6 cellular contexts compared by ENCODE assay signal in the genomic region with DNA sequence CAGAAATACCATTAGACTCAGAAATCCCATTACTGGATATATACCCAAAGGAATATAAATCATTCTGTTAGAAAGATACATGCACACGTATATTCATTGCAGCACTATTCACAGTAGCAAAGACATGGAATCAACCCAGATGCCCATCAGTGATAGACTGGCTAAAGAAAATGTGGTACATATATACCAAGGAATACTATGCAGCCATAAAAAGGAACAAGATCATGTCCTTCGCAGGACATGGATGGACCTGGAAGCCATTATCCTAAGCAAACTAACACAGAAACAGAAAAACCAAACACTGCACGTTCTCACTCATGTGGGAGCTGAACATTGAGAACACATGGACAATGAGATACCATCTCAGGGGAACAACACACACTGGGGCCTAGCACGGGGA. TPM values are rescaled to one million over a fixed set of nuclear protein-coding genes. Genes with fewer than 3 reads are reported as not detected.
DNase-seq lines count a peak whose midpoint lies in the region; ATAC-seq, FAIRE-seq and TF ChIP-seq lines count a peak whose summit lies in the region.
"Not testable (repeated sequence)": the region's sequence is repeated elsewhere in the genome, so short reads cannot be mapped to it uniquely, and the experiment has no call there.

No MANE protein-coding gene starts in this region.

- not testable (repeated sequence) for H3K9me3 Mint-ChIP-seq in activated T-cell treated with anti-CD3 and anti-CD28 coated beads, Interleukin-2, amount 50 U/mL, for 24 hours; activated naive CD4-positive, alpha-beta T cell treated with anti-CD3 and anti-CD28 coated beads, Interleukin-2, amount 50 U/mL, for 24 hours; naive thymus-derived CD8-positive, alpha-beta T cell
- peaks cover 12% of the 10 kb centered on the region for H3K9me3 Mint-ChIP-seq in activated naive CD8-positive, alpha-beta T cell treated with anti-CD3 and anti-CD28 coated beads, Interleukin-2, amount 50 U/mL, for 24 hours

- not testable (repeated sequence) for H3K27me3 Mint-ChIP-seq in T-helper 17 cell; activated T-cell treated with anti-CD3 and anti-CD28 coated beads, Interleukin-2, amount 50 U/mL, for 24 hours; activated naive CD4-positive, alpha-beta T cell treated with anti-CD3 and anti-CD28 coated beads, Interleukin-2, amount 50 U/mL, for 24 hours; activated naive CD8-positive, alpha-beta T cell treated with anti-CD3 and anti-CD28 coated beads, Interleukin-2, amount 50 U/mL, for 24 hours; naive thymus-derived CD8-positive, alpha-beta T cell

- DNase-seq in GM12891 (ENCODE audit: insufficient read length, low spot score); T-helper 17 cell; activated T-cell treated with anti-CD3 and anti-CD28 coated beads, Interleukin-2, amount 50 U/mL, for 24 hours; activated naive CD8-positive, alpha-beta T cell treated with anti-CD3 and anti-CD28 coated beads, Interleukin-2, amount 50 U/mL, for 24 hours; naive thymus-derived CD8-positive, alpha-beta T cell: not testable (repeated sequence)

- H3K9me3 ChIP-seq in T-helper 17 cell (ENCODE audit: control insufficient read depth, low read length, poor library complexity, severe bottlenecking): not testable (repeated sequence)

- not testable (repeated sequence) for H3K4me3 Mint-ChIP-seq in T-helper 17 cell; activated T-cell treated with anti-CD3 and anti-CD28 coated beads, Interleukin-2, amount 50 U/mL, for 24 hours; activated naive CD4-positive, alpha-beta T cell treated with anti-CD3 and anti-CD28 coated beads, Interleukin-2, amount 50 U/mL, for 24 hours; activated naive CD8-positive, alpha-beta T cell treated with anti-CD3 and anti-CD28 coated beads, Interleukin-2, amount 50 U/mL, for 24 hours
- peak overlapping the region in 2 of 10 donors; percentile 19 to 26 for H3K4me3 Mint-ChIP-seq in naive thymus-derived CD8-positive, alpha-beta T cell

- POLR2A ChIA-PET in naive thymus-derived CD8-positive, alpha-beta T cell (lab: Charles Lee): interaction anchor here (1.0 kb wide), 1 partner anchor 12 kb away, joined by 4 read pairs; no protein-coding TSS in a partner anchor

- peaks cover 30% of the 10 kb centered on the region for H3K4me1 Mint-ChIP-seq in T-helper 17 cell
- H3K4me1 Mint-ChIP-seq in activated T-cell treated with anti-CD3 and anti-CD28 coated beads, Interleukin-2, amount 50 U/mL, for 24 hours (ENCODE audit: low read depth): peaks cover 55% of the 10 kb centered on the region
- peaks cover 54% of the 10 kb centered on the region for H3K4me1 Mint-ChIP-seq in activated naive CD4-positive, alpha-beta T cell treated with anti-CD3 and anti-CD28 coated beads, Interleukin-2, amount 50 U/mL, for 24 hours
- peaks cover 52% of the 10 kb centered on the region for H3K4me1 Mint-ChIP-seq in activated naive CD8-positive, alpha-beta T cell treated with anti-CD3 and anti-CD28 coated beads, Interleukin-2, amount 50 U/mL, for 24 hours
- H3K4me1 Mint-ChIP-seq in naive thymus-derived CD8-positive, alpha-beta T cell: peaks cover 25 to 60% (median 52%) of the 10 kb centered on the region in 4 donors

- peak overlapping the region; percentile 96 for H3K27ac Mint-ChIP-seq in T-helper 17 cell
- peak overlapping the region; percentile 45 for H3K27ac Mint-ChIP-seq in activated T-cell treated with anti-CD3 and anti-CD28 coated beads, Interleukin-2, amount 50 U/mL, for 24 hours
- H3K27ac Mint-ChIP-seq in activated naive CD4-positive, alpha-beta T cell treated with anti-CD3 and anti-CD28 coated beads, Interleukin-2, amount 50 U/mL, for 24 hours: peak overlapping the region; percentile 71
- peak overlapping the region; percentile 96 for H3K27ac Mint-ChIP-seq in activated naive CD8-positive, alpha-beta T cell treated with anti-CD3 and anti-CD28 coated beads, Interleukin-2, amount 50 U/mL, for 24 hours
- peak overlapping the region in 6 of 10 donors; percentile 47 to 77 (median 56) for H3K27ac Mint-ChIP-seq in naive thymus-derived CD8-positive, alpha-beta T cell

- FAIRE-seq in GM12891 (lab: Jason Lieb, UNC): peak; percentile 50

- H3K36me3 Mint-ChIP-seq in T-helper 17 cell (ENCODE audit: low read depth): not testable (repeated sequence)
- H3K36me3 Mint-ChIP-seq in activated T-cell treated with anti-CD3 and anti-CD28 coated beads, Interleukin-2, amount 50 U/mL, for 24 hours (ENCODE audit: low read depth): peaks cover 31% of the 10 kb centered on the region
- peaks cover 17% of the 10 kb centered on the region for H3K36me3 Mint-ChIP-seq in activated naive CD4-positive, alpha-beta T cell treated with anti-CD3 and anti-CD28 coated beads, Interleukin-2, amount 50 U/mL, for 24 hours
- H3K36me3 Mint-ChIP-seq in activated naive CD8-positive, alpha-beta T cell treated with anti-CD3 and anti-CD28 coated beads, Interleukin-2, amount 50 U/mL, for 24 hours (ENCODE audit: low read depth): peaks cover 25% of the 10 kb centered on the region
- peaks cover 4 to 15% (median 15%) of the 10 kb centered on the region in 3 donors for H3K36me3 Mint-ChIP-seq in naive thymus-derived CD8-positive, alpha-beta T cell

- ATAC-seq in T-helper 17 cell; activated naive CD8-positive, alpha-beta T cell treated with anti-CD3 and anti-CD28 coated beads, Interleukin-2, amount 50 U/mL, for 24 hours; naive thymus-derived CD8-positive, alpha-beta T cell: not testable (repeated sequence)

- not testable (repeated sequence) for TF ChIP-seq POLR2A in GM12891 (IDR thresholded peaks at IDR 0.05; ENCODE audit: low read depth, low read length)

RNA-seq across cellular contexts. Expression of a gene that starts 33.4 kb away (rescaled TPM):
- 19.3 TPM for polyA plus RNA-seq in GM12891 (2012; ENCODE audit: low read depth, missing spikeins)
- 100 to 1,000 TPM; 139 to 163 TPM for total RNA-seq in T-helper 17 cell
- total RNA-seq in naive thymus-derived CD8-positive, alpha-beta T cell: 100 to 1,000 TPM; 274 to 307 TPM
- 100 to 1,000 TPM in 2 of 3 donors, 10 to 100 TPM in 1; 93.3 to 134 (median 128) TPM for polyA plus RNA-seq in naive thymus-derived CD8-positive, alpha-beta T cell

Comparison
In these comparisons a context has a peak if more than half of its experiments do, and no peak if none do; other contexts are left out.
1. H3K27ac Mint-ChIP-seq: peak in every context shown above with its lines; median percentile 96 in T-helper 17 cell; 96 in activated naive CD8-positive, alpha-beta T cell treated with anti-CD3 and anti-CD28 coated beads, Interleukin-2, amount 50 U/mL, for 24 hours; 71 in activated naive CD4-positive, alpha-beta T cell treated with anti-CD3 and anti-CD28 coated beads, Interleukin-2, amount 50 U/mL, for 24 hours; 56 in naive thymus-derived CD8-positive, alpha-beta T cell; 45 in activated T-cell treated with anti-CD3 and anti-CD28 coated beads, Interleukin-2, amount 50 U/mL, for 24 hours.